ENCODE assay signal across 21 cellular contexts in the genomic region with DNA sequence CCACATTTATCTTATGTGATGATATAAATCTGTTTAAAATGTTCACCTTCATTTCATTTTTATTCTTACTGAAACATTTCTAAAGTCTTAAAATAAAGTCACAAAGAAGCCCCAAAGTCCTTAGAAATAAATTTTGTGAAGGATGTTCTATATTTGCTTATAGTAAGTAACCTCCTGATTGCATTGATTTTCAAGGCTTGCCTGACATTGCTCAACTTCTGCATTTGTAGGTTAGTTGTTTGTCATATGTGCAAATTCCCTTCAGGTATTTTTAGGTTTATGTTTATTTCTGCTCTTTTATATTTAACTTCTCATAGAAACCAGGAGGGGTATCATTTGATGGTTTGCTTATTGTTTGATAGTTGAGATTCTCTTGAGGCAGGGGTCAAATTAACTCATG.
DNase-seq lines count a peak whose midpoint lies in the region; FAIRE-seq and TF ChIP-seq lines count a peak whose summit lies in the region.
"Had no signal": no experiment of that assay in that cellular context is flagged by ENCODE, and none has a peak within 500 bp of the region (broad histone marks: within the 10 kb centered on the region; RNA-seq: fewer than 3 reads in every experiment).

No MANE protein-coding gene starts in this region.

- DNase-seq in NOMO-1 treated with DMSO at 0.1 percent for 48 hours (lab: John Stamatoyannopoulos, UW; ENCODE audit: unreplicated experiment) (peak; percentile 40), NOMO-1 treated with dmso at 0.1 percent for 144 hours (lab: John Stamatoyannopoulos, UW; ENCODE audit: unreplicated experiment) (no peak), frontal cortex (ENCODE audit: low spot score in 2 of 2) (no peak), retina (no peak), islet precursor cell (no peak)
- DNase-seq: 8988T; ACHN; AML-193; C1 segment of cervical spinal cord; Calu3; CD4-positive, alpha-beta memory T cell; COR-L47; DMS53; DND-41; GOT3; HFFc6 had no signal

- H3K27me3 ChIP-seq in neutrophil, result no peaks in the 10 kb centered on the region

- H3K4me3 ChIP-seq in neutrophil (ENCODE audit: low read depth in 1 of 2, low read length in 1 of 2), result no peak overlapping the region
- H3K4me3 ChIP-seq: A549, HAP-1 had no signal

- TF ChIP-seq CTCF in neutrophil (IDR thresholded peaks at IDR 0.05), result no peak

- H3K9me3 ChIP-seq in neutrophil, result no peaks in the 10 kb centered on the region
- H3K9me3 ChIP-seq: HAP-1 had no signal

- peak; percentile 15 for FAIRE-seq in frontal cortex (lab: Jason Lieb, UNC)
- FAIRE-seq: A549, GM12892, H54 had no signal

- H3K36me3 ChIP-seq in neutrophil, result no peaks in the 10 kb centered on the region
- H3K36me3 ChIP-seq: HAP-1 had no signal

- peaks cover 22 to 24% of the 10 kb centered on the region in 2 experiments for H3K4me1 ChIP-seq in neutrophil (ENCODE audit: control insufficient read depth in 1 of 2, insufficient read depth in 1 of 2, low read depth in 1 of 2, low read length in 1 of 2)
- H3K4me1 ChIP-seq: A549, HAP-1 had no signal

- H3K27ac ChIP-seq in neutrophil, result peak overlapping the region; percentile 85
- H3K27ac ChIP-seq: A549 had no signal
